Comparison of ENCODE assay signal across 8 cellular contexts in genomic region chr10:110610308-110610774, GRCh38. TPM values are rescaled to one million over a fixed set of nuclear protein-coding genes. Genes with fewer than 3 reads are reported as not detected.
A peak's percentile ranks its signal among the peaks of the same experiment; 100 is the strongest.
DNase-seq lines count a peak whose midpoint lies in the region; ATAC-seq, FAIRE-seq and TF ChIP-seq lines count a peak whose summit lies in the region.

No MANE protein-coding gene starts in this region.

- no peak overlapping the region for H3K27ac ChIP-seq in kidney (ENCODE audit: low read depth in 2 of 2, low read length in 2 of 2)

- H3K27me3 Mint-ChIP-seq in central memory CD8-positive, alpha-beta T cell = no peaks in the 10 kb centered on the region

- peaks cover 8% of the 10 kb centered on the region for H3K36me3 Mint-ChIP-seq in central memory CD8-positive, alpha-beta T cell (ENCODE audit: insufficient read depth)

- H3K9ac ChIP-seq in kidney (ENCODE audit: low read length in 2 of 2) = no peak overlapping the region

- TF ChIP-seq CTCF in kidney (IDR thresholded peaks at IDR 0.05; ENCODE audit: borderline replicate concordance, extremely low read depth, insufficient read depth) = peak; percentile 76

- H3K9me3 Mint-ChIP-seq in central memory CD8-positive, alpha-beta T cell = no peaks in the 10 kb centered on the region

- no peak overlapping the region for H3K27ac Mint-ChIP-seq in central memory CD8-positive, alpha-beta T cell (ENCODE audit: low read depth)

- H3K4me3 ChIP-seq in kidney (ENCODE audit: low read length in 2 of 2) = no peak overlapping the region

- no peaks in the 10 kb centered on the region for H3K4me1 ChIP-seq in kidney (ENCODE audit: control insufficient read depth in 1 of 2, insufficient read depth in 1 of 2, low read depth in 1 of 2, low read length in 2 of 2)

- no peaks in the 10 kb centered on the region for H3K4me1 Mint-ChIP-seq in central memory CD8-positive, alpha-beta T cell

- intact Hi-C loops in kidney (cut with DNase I) = no loop called here

- no peak overlapping the region for H3K4me3 Mint-ChIP-seq in central memory CD8-positive, alpha-beta T cell

- H3K9me3 ChIP-seq in kidney (ENCODE audit: control insufficient read depth in 1 of 2, low read length in 2 of 2) = no peaks in the 10 kb centered on the region

- DNase-seq in Ammon's horn (ENCODE audit: low spot score) (peak; percentile 66), GM19238 (ENCODE audit: insufficient read length, low spot score) (peak; percentile 33), NCI-H146 treated with DMSO at 0.1 percent for 48 hours (lab: John Stamatoyannopoulos, UW; ENCODE audit: unreplicated experiment) (peak; percentile 57), T1000 (lab: John Stamatoyannopoulos, UW) (peak; percentile 37), kidney (no peak)
- peak; percentile 27 to 41 for DNase-seq in central memory CD8-positive, alpha-beta T cell (ENCODE audit: low spot score in 2 of 2)
- peak; percentile 62 for DNase-seq in stimulated activated CD4-positive, alpha-beta T cell treated with anti-CD3 and anti-CD28 coated beads, Interleukin-4, amount 100 ng/mL, for 24 hours

- H3K36me3 ChIP-seq in kidney (ENCODE audit: control insufficient read depth in 1 of 2, insufficient read depth in 2 of 2, low read length in 2 of 2) = peaks cover 0 to 8% of the 10 kb centered on the region in 2 donors

- no peak for ATAC-seq in central memory CD8-positive, alpha-beta T cell (replicated peaks; ENCODE audit: extremely low read depth, poor library complexity, severe bottlenecking)
- no peak for ATAC-seq in HG03521 (IDR thresholded peaks at IDR 0.05; ENCODE audit: unreplicated experiment)

- peak; percentile 54 for FAIRE-seq in kidney (lab: Jason Lieb, UNC)

RNA-seq across cellular contexts. Expression of gene RBM20, which starts 33.8 kb away (rescaled TPM):
- 2.1 TPM for total RNA-seq in kidney
- 0.88 TPM for polyA plus RNA-seq in kidney (ENCODE audit: insufficient read depth, low read depth, low replicate concordance)

RNA-seq across cellular contexts. Expression of gene SMC3, which starts 42.8 kb away (rescaled TPM):
- total RNA-seq in kidney = 29.6 TPM
- polyA plus RNA-seq in kidney (ENCODE audit: insufficient read depth, low read depth, low replicate concordance) = 13.9 TPM
